ENCODE assay signal across 8 cellular contexts in the genomic region with DNA sequence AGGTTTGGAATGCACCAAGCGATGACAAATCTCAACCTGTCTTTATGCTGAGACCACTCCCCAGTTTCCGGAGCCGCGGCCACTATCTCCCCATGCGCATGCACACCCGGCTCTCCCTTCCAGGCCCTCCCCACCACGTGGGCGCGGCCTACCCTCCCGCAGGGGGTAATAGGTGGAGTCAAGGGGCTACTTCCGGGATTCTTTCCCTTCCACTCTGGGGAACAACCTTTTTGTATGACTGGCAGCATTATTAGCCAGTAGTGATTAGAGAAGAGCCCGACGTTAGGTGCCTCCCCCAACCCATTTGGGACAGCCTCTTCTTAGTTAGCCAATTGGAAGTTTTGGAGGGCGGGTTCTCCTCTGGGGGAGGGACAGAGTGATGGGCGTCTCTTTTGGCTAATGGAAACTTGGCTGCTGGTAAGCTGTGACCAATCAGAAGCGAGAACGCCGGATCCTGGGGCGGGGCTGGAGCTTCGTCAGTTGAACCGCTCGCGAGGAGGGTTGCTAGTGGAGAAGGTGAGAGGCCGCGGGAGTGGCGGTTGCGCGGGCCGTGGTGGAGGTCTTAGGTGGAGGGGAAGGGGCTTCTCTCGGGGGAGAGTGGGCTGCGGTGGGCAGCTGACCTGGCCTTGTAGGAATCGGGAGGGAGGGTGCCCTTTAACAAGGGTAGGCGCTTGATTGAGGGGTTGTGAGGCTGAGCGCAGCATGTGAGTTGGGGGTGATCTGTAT. TPM values are rescaled to one million over a fixed set of nuclear protein-coding genes. Genes with fewer than 3 reads are reported as not detected.
A peak's percentile ranks its signal among the peaks of the same experiment; 100 is the strongest.
DNase-seq lines count a peak whose midpoint lies in the region; ATAC-seq, FAIRE-seq and TF ChIP-seq lines count a peak whose summit lies in the region.

A gene with protein sequence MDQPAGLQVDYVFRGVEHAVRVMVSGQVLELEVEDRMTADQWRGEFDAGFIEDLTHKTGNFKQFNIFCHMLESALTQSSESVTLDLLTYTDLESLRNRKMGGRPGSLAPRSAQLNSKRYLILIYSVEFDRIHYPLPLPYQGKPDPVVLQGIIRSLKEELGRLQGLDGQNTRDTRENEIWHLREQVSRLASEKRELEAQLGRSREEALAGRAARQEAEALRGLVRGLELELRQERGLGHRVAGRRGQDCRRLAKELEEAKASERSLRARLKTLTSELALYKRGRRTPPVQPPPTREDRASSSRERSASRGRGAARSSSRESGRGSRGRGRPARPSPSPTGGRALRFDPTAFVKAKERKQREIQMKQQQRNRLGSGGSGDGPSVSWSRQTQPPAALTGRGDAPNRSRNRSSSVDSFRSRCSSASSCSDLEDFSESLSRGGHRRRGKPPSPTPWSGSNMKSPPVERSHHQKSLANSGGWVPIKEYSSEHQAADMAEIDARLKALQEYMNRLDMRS (plus strand): TSS at position 479 of the 726 bp plus-strand sequence. CDS start 7,552 bp downstream, outside the sequence.

- H3K4me3 ChIP-seq in AG10803 (ENCODE audit: low read length) = peak within 1 kb of the TSS; percentile 95
- H3K4me3 ChIP-seq in kidney (ENCODE audit: low read length in 2 of 2) = peak within 1 kb of the TSS; percentile 88 to 98

- FAIRE-seq in kidney (lab: Jason Lieb, UNC) = peak; percentile 99

- ATAC-seq in GM19035 (IDR thresholded peaks at IDR 0.05; ENCODE audit: unreplicated experiment) (peak; percentile 98), HG03342 (IDR thresholded peaks at IDR 0.05; ENCODE audit: unreplicated experiment) (peak; percentile 97)

- no peaks in the 10 kb centered on the region for H3K36me3 ChIP-seq in kidney (ENCODE audit: control insufficient read depth in 1 of 2, insufficient read depth in 2 of 2, low read length in 2 of 2)

- TF ChIP-seq CTCF in AG10803 (conservative IDR thresholded peaks at IDR 0.05; ENCODE audit: low read length) (no peak), kidney (IDR thresholded peaks at IDR 0.05; ENCODE audit: borderline replicate concordance, extremely low read depth, insufficient read depth) (no peak)

- intact Hi-C loops in kidney (cut with DNase I) = no loop called here

- peak; percentile 99 for DNase-seq in AG10803 (ENCODE audit: low read depth)
- peak; percentile 99 to 100 for DNase-seq in NCI-H446 (lab: John Stamatoyannopoulos, UW)
- peak; percentile 93 for DNase-seq in activated CD4-positive, CD25-positive, alpha-beta regulatory T cell treated with anti-CD3 and anti-CD28 coated beads, Interleukin-2, amount 50 U/mL, for 16 hours (ENCODE audit: low read depth, low spot score)
- DNase-seq in cerebellum (ENCODE audit: low spot score) = peak; percentile 100
- peak; percentile 97 for DNase-seq in kidney
- peak; percentile 96 for DNase-seq in stimulated activated CD4-positive, alpha-beta T cell treated with anti-CD3 and anti-CD28 coated beads, Interleukin-15, amount 100 ng/mL, for 24 hours

- peak within 1 kb of the TSS; percentile 81 to 83 for H3K9ac ChIP-seq in kidney (ENCODE audit: low read length in 2 of 2)

- H3K27ac ChIP-seq in kidney (ENCODE audit: low read depth in 2 of 2, low read length in 2 of 2) = peak within 1 kb of the TSS in 1 of 2 donors; percentile 48

- H3K4me1 ChIP-seq in kidney (ENCODE audit: control insufficient read depth in 1 of 2, insufficient read depth in 1 of 2, low read depth in 1 of 2, low read length in 2 of 2) = peaks cover 0 to 10% of the 10 kb centered on the region in 2 donors

- no peaks in the 10 kb centered on the region for H3K9me3 ChIP-seq in kidney (ENCODE audit: control insufficient read depth in 1 of 2, low read length in 2 of 2)

RNA-seq across cellular contexts. Expression of the gene that starts here (rescaled TPM):
- total RNA-seq in cerebellum (5.5 TPM), kidney (22.2 TPM)
- 17.8 TPM for polyA plus RNA-seq in kidney (ENCODE audit: insufficient read depth, low read depth, low replicate concordance)
